ENCODE assay signal across 8 cellular contexts in the genomic region with DNA sequence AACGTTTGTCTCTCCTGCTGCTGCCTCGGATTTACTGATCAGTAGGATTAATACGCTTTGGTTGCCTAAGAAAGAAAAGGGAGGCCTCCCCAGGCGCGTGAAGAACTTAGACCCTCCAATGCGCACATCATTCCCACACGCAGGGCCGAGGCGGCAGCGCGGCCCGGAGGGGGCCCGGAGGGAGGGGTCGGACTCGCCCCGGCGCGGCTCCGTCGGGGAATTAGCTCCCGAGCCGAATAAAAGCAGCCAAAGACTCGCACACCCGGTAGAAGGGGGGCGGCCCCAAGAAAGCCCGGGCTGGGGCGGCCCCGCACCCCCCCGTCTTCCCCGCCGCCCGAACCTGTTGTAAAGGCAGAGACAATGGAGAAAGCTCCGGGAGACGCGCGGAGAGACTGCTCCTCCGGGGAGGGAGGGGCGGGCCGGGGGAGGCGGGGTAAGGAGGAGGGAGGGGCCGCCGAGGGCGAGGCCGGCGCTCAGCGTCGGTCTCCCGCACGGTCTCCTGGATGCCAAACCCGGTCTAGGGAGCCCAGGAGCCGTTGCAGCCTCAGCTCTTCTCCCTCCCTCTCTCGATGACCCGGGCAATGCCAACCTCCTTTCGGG. TPM values are rescaled to one million over a fixed set of nuclear protein-coding genes. Genes with fewer than 3 reads are reported as not detected.
DNase-seq lines count a peak whose midpoint lies in the region; ATAC-seq, FAIRE-seq and TF ChIP-seq lines count a peak whose summit lies in the region.

NELL2 (minus strand) TSS at position 362 of the 600 bp plus-strand sequence. CDS start 446 bp downstream, outside the sequence.

- intact Hi-C loops in ovary (cut with DNase I) (no loop called here), transverse colon (cut with DNase I; ENCODE audit: low total_unique reads) (no loop called here)

- DNase-seq in ELF-1 (ENCODE audit: low read depth, low spot score) (peak; percentile 63), SHP77 (lab: John Stamatoyannopoulos, UW) (peak; percentile 25 to 32), frontal cortex (ENCODE audit: low spot score in 2 of 2) (peak; percentile 49 to 60), ovary (peak in 2 of 5 donors; percentile 21 to 35), transverse colon (peak; percentile 51), UCSD-AML1 (lab: John Stamatoyannopoulos, UW; ENCODE audit: unreplicated experiment) (no peak)
- peak; percentile 17 to 59 (median 36) for DNase-seq in activated naive CD4-positive, alpha-beta T cell (lab: John Stamatoyannopoulos, UW)

- no peaks in the 10 kb centered on the region for H3K36me3 ChIP-seq in ovary
- H3K36me3 ChIP-seq in transverse colon = no peaks in the 10 kb centered on the region

- H3K4me1 ChIP-seq in ovary (ENCODE audit: insufficient read depth) = no peaks in the 10 kb centered on the region
- peaks cover 9 to 26% (median 21%) of the 10 kb centered on the region in 4 donors for H3K4me1 ChIP-seq in transverse colon

- TF ChIP-seq CTCF in ovary (IDR thresholded peaks at IDR 0.05) (no peak), transverse colon (IDR thresholded peaks at IDR 0.05) (no peak)

- TF ChIP-seq EP300 in ovary (IDR thresholded peaks at IDR 0.05) (no peak), transverse colon (IDR thresholded peaks at IDR 0.05; ENCODE audit: low read depth) (no peak)

- 0 to 1% (median 0%) methylated on average over 50 to 54 of the region's 54 CpGs for WGBS in ovary, 3 donors
- WGBS in transverse colon (ENCODE audit: low coverage in 1 of 2), 2 donors = 2% methylated on average over 40 of the region's 54 CpGs; no CpG with 5 or more reads in 1 of the 2 donors

- in situ Hi-C loops in transverse colon (cut with MboI; ENCODE audit: low pct_ligation_motif_present in 1 of 4, low pct_unique_long_range_greater_than_20kb in 1 of 4, low sequenced_read_pairs in 3 of 4) = no loop called here

- no peaks in the 10 kb centered on the region for H3K27me3 ChIP-seq in ovary
- peaks cover 73% of the 10 kb centered on the region for H3K27me3 ChIP-seq in transverse colon

- H3K4me3 ChIP-seq in ovary = peak within 1 kb of the TSS; percentile 41
- peak within 1 kb of the TSS; percentile 25 to 77 (median 48) for H3K4me3 ChIP-seq in transverse colon

- H3K27ac ChIP-seq in ovary (no peak within 1 kb of the TSS), transverse colon (no peak within 1 kb of the TSS)

- TF ChIP-seq POLR2A in ovary (IDR thresholded peaks at IDR 0.05) (no peak), transverse colon (IDR thresholded peaks at IDR 0.05) (no peak)

- FAIRE-seq in frontal cortex (lab: Jason Lieb, UNC) = no peak

- peak; percentile 44 for ATAC-seq in HG03175 (IDR thresholded peaks at IDR 0.05; ENCODE audit: unreplicated experiment)

- H3K9me3 ChIP-seq in ovary (no peaks in the 10 kb centered on the region), transverse colon (no peaks in the 10 kb centered on the region)

RNA-seq across cellular contexts. Expression of gene NELL2, which starts in this region (rescaled TPM):
- total RNA-seq in frontal cortex (2,116 TPM), ovary (100 to 1,000 TPM in 1 of 7 donors, 1 to 10 TPM in 4, under 1 TPM in 2; 0.15 to 114 (median 1.6) TPM), transverse colon (10 to 100 TPM in 1 of 4 donors, 1 to 10 TPM in 3; 1.4 to 10.5 (median 9.5) TPM)
- polyA plus RNA-seq in ovary = 1 to 10 TPM; 1.7 to 3.4 TPM

Comparison
In these comparisons a context has a peak if more than half of its experiments do, and no peak if none do; other contexts are left out.
1. RNA of gene NELL2 (total RNA-seq): 2,116 TPM in frontal cortex (single experiment); 1.4 to 10.5 TPM in transverse colon and 0.15 to 114 TPM in ovary; every median in the first group is over 10 times any median in the second.